23 cellular contexts compared by ENCODE assay signal in genomic region chr14:35113308-35113950, GRCh38. TPM values are rescaled to one million over a fixed set of nuclear protein-coding genes. Genes with fewer than 3 reads are reported as not detected.
DNase-seq lines count a peak whose midpoint lies in the region; ATAC-seq, FAIRE-seq and TF ChIP-seq lines count a peak whose summit lies in the region.
"Had no signal": no experiment of that assay in that cellular context is flagged by ENCODE, and none has a peak within 500 bp of the region (broad histone marks: within the 10 kb centered on the region; RNA-seq: fewer than 3 reads in every experiment).

No MANE protein-coding gene starts in this region.

- WGBS in adrenal gland, 4 donors = 90 to 97% (median 95%) methylated on average over 4 of the region's 4 CpGs

- H3K4me1 ChIP-seq in CD4-positive, alpha-beta memory T cell (ENCODE audit: insufficient read depth, low read length) = peaks cover 8% of the 10 kb centered on the region
- H3K4me1 ChIP-seq in adrenal gland (replicated peaks in 1 of 2) = no peaks in the 10 kb centered on the region
- H3K4me1 ChIP-seq: lower lobe of right lung had no signal

- H3K27ac ChIP-seq in CD4-positive, alpha-beta memory T cell (ENCODE audit: low read depth, low read length) = no peak overlapping the region
- H3K27ac ChIP-seq in adrenal gland = no peak overlapping the region
- H3K27ac ChIP-seq: gastrocnemius medialis, lower lobe of right lung, vagina had no signal

- peaks cover 0 to 2% (median 0%) of the 10 kb centered on the region in 8 donors for H3K9me3 Mint-ChIP-seq in CD4-positive, alpha-beta memory T cell
- H3K9me3 Mint-ChIP-seq in chondrocyte (ENCODE audit: low read depth) = no peaks in the 10 kb centered on the region
- peaks cover 18% of the 10 kb centered on the region for H3K9me3 Mint-ChIP-seq in nephron progenitor cell

- no peak for ATAC-seq in HG03108 (IDR thresholded peaks at IDR 0.05; ENCODE audit: unreplicated experiment)
- ATAC-seq: gastrocnemius medialis, lower lobe of right lung had no signal

- peaks cover 57 to 70% of the 10 kb centered on the region in 2 donors for H3K36me3 Mint-ChIP-seq in CD4-positive, alpha-beta memory T cell
- H3K36me3 Mint-ChIP-seq in chondrocyte (ENCODE audit: low read depth) (peaks cover 38% of the 10 kb centered on the region), nephron progenitor cell (ENCODE audit: low read depth) (peaks cover 81% of the 10 kb centered on the region)

- TF ChIP-seq CTCF in chondrocyte (IDR thresholded peaks at IDR 0.05) (no peak), nephron progenitor cell (IDR thresholded peaks at IDR 0.05) (no peak), adrenal gland (IDR thresholded peaks at IDR 0.05) (no peak)

- H3K36me3 ChIP-seq in CD4-positive, alpha-beta memory T cell (ENCODE audit: insufficient read depth, low read length) = peaks cover 43% of the 10 kb centered on the region
- peaks cover 0 to 62% of the 10 kb centered on the region in 2 donors for H3K36me3 ChIP-seq in adrenal gland (replicated peaks in 1 of 2)

- H3K4me1 Mint-ChIP-seq in CD4-positive, alpha-beta memory T cell = peaks cover 16 to 35% (median 19%) of the 10 kb centered on the region in 4 donors
- H3K4me1 Mint-ChIP-seq in chondrocyte (ENCODE audit: low read depth) (peaks cover 27% of the 10 kb centered on the region), nephron progenitor cell (no peaks in the 10 kb centered on the region)

- no peak overlapping the region for H3K4me3 ChIP-seq in CD4-positive, alpha-beta memory T cell (ENCODE audit: low read length in 2 of 2)
- H3K4me3 ChIP-seq in adrenal gland = no peak overlapping the region
- H3K4me3 ChIP-seq: gastrocnemius medialis, lower lobe of right lung, vagina had no signal

- peak overlapping the region in 6 of 7 donors; percentile 17 to 87 (median 68) for H3K27ac Mint-ChIP-seq in CD4-positive, alpha-beta memory T cell
- H3K27ac Mint-ChIP-seq in chondrocyte (ENCODE audit: unreplicated experiment) = peak overlapping the region; percentile 25
- H3K27ac Mint-ChIP-seq in nephron progenitor cell = peak overlapping the region; percentile 27
- H3K27ac Mint-ChIP-seq: activated CD4-positive, alpha-beta memory T cell treated with anti-CD3 and anti-CD28 coated beads, Interleukin-2, amount 10 ng/mL, durations not matched to agents 7 days and 5 days had no signal

- FAIRE-seq in urothelium cell line (lab: Jason Lieb, UNC) = no peak
- FAIRE-seq: kidney had no signal

- no peak overlapping the region for H3K4me3 Mint-ChIP-seq in CD4-positive, alpha-beta memory T cell
- no peak overlapping the region for H3K4me3 Mint-ChIP-seq in chondrocyte (ENCODE audit: unreplicated experiment)
- H3K4me3 Mint-ChIP-seq in nephron progenitor cell = no peak overlapping the region
- H3K4me3 Mint-ChIP-seq: activated CD4-positive, alpha-beta memory T cell treated with anti-CD3 and anti-CD28 coated beads, Interleukin-2, amount 10 ng/mL, durations not matched to agents 7 days and 5 days had no signal

- intact Hi-C loops in CD4-positive, alpha-beta memory T cell (cut with micrococcal nuclease) = no loop called here
- intact Hi-C loops in adrenal gland (cut with DNase I) = loop anchor here in 1 of 2 donors (10.0 kb wide), 1 partner anchor 129 kb away; the partner anchor contains the start of gene SRP54

- H3K27me3 ChIP-seq in CD4-positive, alpha-beta memory T cell (ENCODE audit: insufficient read depth, low read length) = no peaks in the 10 kb centered on the region
- no peaks in the 10 kb centered on the region for H3K27me3 ChIP-seq in adrenal gland
- H3K27me3 ChIP-seq: gastrocnemius medialis, vagina had no signal

- H3K27me3 Mint-ChIP-seq in CD4-positive, alpha-beta memory T cell = no peaks in the 10 kb centered on the region
- H3K27me3 Mint-ChIP-seq in chondrocyte (ENCODE audit: low read depth) (no peaks in the 10 kb centered on the region), nephron progenitor cell (ENCODE audit: low read depth, poor library complexity) (peaks cover 3% of the 10 kb centered on the region)
- H3K27me3 Mint-ChIP-seq: activated CD4-positive, alpha-beta memory T cell treated with anti-CD3 and anti-CD28 coated beads, Interleukin-2, amount 10 ng/mL, durations not matched to agents 7 days and 5 days had no signal

- no peak for TF ChIP-seq POLR2A in adrenal gland (IDR thresholded peaks at IDR 0.05)

- POLR2A ChIA-PET in CD4-positive, alpha-beta memory T cell (lab: Charles Lee; ENCODE audit: partially characterized antibody) = interaction anchor here (0.9 kb wide), 1 partner anchor 8 kb away, joined by 3 read pairs; the partner anchor contains the start of genes PPP2R3C and PRORP

- no peaks in the 10 kb centered on the region for H3K9me3 ChIP-seq in CD4-positive, alpha-beta memory T cell (ENCODE audit: control insufficient read depth in 1 of 2, low read length in 2 of 2)
- no peaks in the 10 kb centered on the region for H3K9me3 ChIP-seq in adrenal gland (replicated peaks in 1 of 3)
- H3K9me3 ChIP-seq: gastrocnemius medialis, lower lobe of right lung, vagina had no signal

- CTCF ChIA-PET in CD4-positive, alpha-beta memory T cell (lab: Charles Lee; ENCODE audit: partially characterized antibody) = no interaction called here

- DNase-seq in CD4-positive, alpha-beta memory T cell = no peak
- DNase-seq in HCEC 1CT (peak; percentile 0), chondrocyte (ENCODE audit: low spot score) (no peak), nephron progenitor cell (no peak), urothelium cell line (ENCODE audit: low spot score) (no peak), adrenal gland (no peak)
- DNase-seq: activated CD4-positive, alpha-beta memory T cell treated with anti-CD3 and anti-CD28 coated beads, Interleukin-2, amount 10 ng/mL, durations not matched to agents 7 days and 5 days; activated naive CD4-positive, alpha-beta T cell treated with Interleukin-2 at 50 U/mL for 16 hours; DMS153; erythroblast; gastrocnemius medialis; GDM1; kidney; lower lobe of right lung; NCI-H1092 treated with DMSO at 0.1 percent for 48 hours; NCI-H2029; NCI-H345; NCI-H82; posterior cingulate gyrus; Right ventricle myocardium superior; substantia nigra had no signal

RNA-seq across cellular contexts. Expression of gene PPP2R3C, which starts 8.4 kb away (rescaled TPM):
- total RNA-seq in CD4-positive, alpha-beta memory T cell = 10 to 100 TPM; 36.1 to 41.0 TPM
- polyA plus RNA-seq in CD4-positive, alpha-beta memory T cell = 10 to 100 TPM; 58.0 to 70.9 TPM
- total RNA-seq in chondrocyte = 30.5 to 44.2 TPM (median 37.4 TPM) in 3 replicates
- 10 to 100 TPM; 15.6 to 70.5 (median 31.3) TPM for total RNA-seq in adrenal gland
- 10 to 100 TPM; 14.4 to 38.3 (median 31.2) TPM for polyA plus RNA-seq in adrenal gland

RNA-seq across cellular contexts. Expression of gene PRORP, which starts 8.9 kb away (rescaled TPM):
- 10 to 100 TPM; 38.9 to 39.4 TPM for total RNA-seq in CD4-positive, alpha-beta memory T cell
- polyA plus RNA-seq in CD4-positive, alpha-beta memory T cell = 100 to 1,000 TPM in 1 of 2 donors, 10 to 100 TPM in 1; 84.2 to 121 TPM
- total RNA-seq in chondrocyte (27.0 to 42.3 TPM (median 31.1 TPM) in 3 replicates), adrenal gland (10 to 100 TPM; 20.0 to 39.7 (median 31.6) TPM)
- polyA plus RNA-seq in adrenal gland = 10 to 100 TPM in 2 of 3 donors, 1 to 10 TPM in 1; 3.9 to 52.2 (median 11.9) TPM
